Comparison of ENCODE assay signal across 13 cellular contexts in the genomic region with DNA sequence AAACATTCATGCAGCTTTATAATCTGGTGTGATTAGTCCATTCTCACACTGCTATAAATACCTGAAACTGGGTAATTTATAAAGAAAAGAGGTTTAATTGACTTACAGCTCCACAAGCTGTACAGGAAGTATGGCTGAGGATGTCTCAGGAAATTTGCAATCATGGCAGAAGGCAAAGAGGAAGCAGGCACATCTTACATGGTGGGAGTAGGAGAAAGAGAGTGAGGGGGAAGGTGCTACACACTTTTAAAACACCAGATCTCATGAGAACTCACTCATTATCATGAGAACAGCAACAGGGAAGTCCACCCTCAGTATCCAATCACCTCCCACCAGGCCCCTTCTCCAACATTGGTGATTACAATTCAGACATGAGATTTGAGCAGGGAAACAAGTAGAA. TPM values are rescaled to one million over a fixed set of nuclear protein-coding genes. Genes with fewer than 3 reads are reported as not detected.
DNase-seq lines count a peak whose midpoint lies in the region; ATAC-seq, FAIRE-seq and TF ChIP-seq lines count a peak whose summit lies in the region.
"Had no signal": no experiment of that assay in that cellular context is flagged by ENCODE, and none has a peak within 500 bp of the region (broad histone marks: within the 10 kb centered on the region; RNA-seq: fewer than 3 reads in every experiment).

No MANE protein-coding gene starts in this region.

- H3K9me3 Mint-ChIP-seq in GM23338, result peaks cover 18% of the 10 kb centered on the region

- intact Hi-C loops in left ventricle myocardium inferior (cut with micrococcal nuclease), result no loop called here

- H3K27ac Mint-ChIP-seq in GM23338, result no peak overlapping the region

- peaks cover 7% of the 10 kb centered on the region for H3K36me3 Mint-ChIP-seq in GM23338 (ENCODE audit: low read depth)

- DNase-seq in GM23338 (ENCODE audit: low spot score), result no peak
- peak; percentile 81 for DNase-seq in MV-4-11 (lab: John Stamatoyannopoulos, UW)
- DNase-seq in SKM-1 treated with dmso at 0.1 percent for 144 hours (lab: John Stamatoyannopoulos, UW; ENCODE audit: unreplicated experiment), result peak; percentile 81
- no peak for DNase-seq in frontal cortex (ENCODE audit: low spot score in 2 of 2)
- no peak for DNase-seq in left ventricle myocardium inferior
- DNase-seq in DMS79 (lab: John Stamatoyannopoulos, UW), result no peak
- DNase-seq: EL, NCI-H69, T-helper 1 cell had no signal

- no peaks in the 10 kb centered on the region for H3K79me2 ChIP-seq in GM23338 (replicated peaks; ENCODE audit: insufficient read depth)

- H3K36me3 ChIP-seq in GM23338 (ENCODE audit: insufficient read depth), result no peaks in the 10 kb centered on the region
- H3K36me3 ChIP-seq in left ventricle myocardium inferior, result no peaks in the 10 kb centered on the region
- H3K36me3 ChIP-seq: BLaER1 had no signal

- no peaks in the 10 kb centered on the region for H3K9me2 ChIP-seq in GM23338 (ENCODE audit: insufficient read depth)

- no peaks in the 10 kb centered on the region for H4K20me1 ChIP-seq in GM23338 (replicated peaks; ENCODE audit: insufficient read depth)
- H4K20me1 ChIP-seq: BLaER1 had no signal

- ATAC-seq in GM23338, result no peak
- ATAC-seq in GM19467 (IDR thresholded peaks at IDR 0.05; ENCODE audit: unreplicated experiment), result no peak
- ATAC-seq: K562 had no signal

- H3K4me2 ChIP-seq in GM23338, result no peak overlapping the region
- H3K4me2 ChIP-seq: BLaER1 had no signal

- no peak overlapping the region for H3K27ac ChIP-seq in GM23338 (ENCODE audit: low read depth)
- H3K27ac ChIP-seq in left ventricle myocardium inferior (replicated peaks), result no peak overlapping the region
- H3K27ac ChIP-seq: BLaER1 had no signal

- no peak for FAIRE-seq in frontal cortex (lab: Jason Lieb, UNC)
- FAIRE-seq: GM18507, K562 had no signal

- H3K27me3 ChIP-seq in GM23338 (ENCODE audit: insufficient read depth) (no peaks in the 10 kb centered on the region), left ventricle myocardium inferior (ENCODE audit: low read depth) (no peaks in the 10 kb centered on the region)
- H3K27me3 ChIP-seq: BLaER1 had no signal

- H3K9me3 ChIP-seq in left ventricle myocardium inferior (replicated peaks), result peaks cover 7% of the 10 kb centered on the region

- H3F3A ChIP-seq in GM23338 (replicated peaks; ENCODE audit: low read depth), result no peaks in the 10 kb centered on the region

- H2AFZ ChIP-seq in GM23338, result peak overlapping the region; percentile 78

- H3K4me1 Mint-ChIP-seq in GM23338, result no peaks in the 10 kb centered on the region; the same call in 2 of the 3 replicates

- H3K27me3 Mint-ChIP-seq in GM23338 (ENCODE audit: insufficient read depth, low read depth, poor library complexity), result no peaks in the 10 kb centered on the region

- H3K4me1 ChIP-seq in GM23338 (ENCODE audit: insufficient read depth) (peaks cover 6% of the 10 kb centered on the region; the same call in 1 of the 2 replicates), left ventricle myocardium inferior (no peaks in the 10 kb centered on the region)

- no peak for TF ChIP-seq CTCF in GM23338 (conservative IDR thresholded peaks at IDR 0.05; ENCODE audit: low read depth in 2 of 2)
- TF ChIP-seq CTCF in left ventricle myocardium inferior (IDR thresholded peaks at IDR 0.05; ENCODE audit: borderline replicate concordance), result no peak

- H3K4me3 ChIP-seq in GM23338 (no peak overlapping the region), left ventricle myocardium inferior (no peak overlapping the region)
- H3K4me3 ChIP-seq: BLaER1, K562 had no signal

- no peak overlapping the region for H3K4me3 Mint-ChIP-seq in GM23338

TF ChIP-seq in GM23338, 12 proteins besides CTCF, POLR2A, EP300 and RAD21:
- TF ChIP-seq, protein P1, sequence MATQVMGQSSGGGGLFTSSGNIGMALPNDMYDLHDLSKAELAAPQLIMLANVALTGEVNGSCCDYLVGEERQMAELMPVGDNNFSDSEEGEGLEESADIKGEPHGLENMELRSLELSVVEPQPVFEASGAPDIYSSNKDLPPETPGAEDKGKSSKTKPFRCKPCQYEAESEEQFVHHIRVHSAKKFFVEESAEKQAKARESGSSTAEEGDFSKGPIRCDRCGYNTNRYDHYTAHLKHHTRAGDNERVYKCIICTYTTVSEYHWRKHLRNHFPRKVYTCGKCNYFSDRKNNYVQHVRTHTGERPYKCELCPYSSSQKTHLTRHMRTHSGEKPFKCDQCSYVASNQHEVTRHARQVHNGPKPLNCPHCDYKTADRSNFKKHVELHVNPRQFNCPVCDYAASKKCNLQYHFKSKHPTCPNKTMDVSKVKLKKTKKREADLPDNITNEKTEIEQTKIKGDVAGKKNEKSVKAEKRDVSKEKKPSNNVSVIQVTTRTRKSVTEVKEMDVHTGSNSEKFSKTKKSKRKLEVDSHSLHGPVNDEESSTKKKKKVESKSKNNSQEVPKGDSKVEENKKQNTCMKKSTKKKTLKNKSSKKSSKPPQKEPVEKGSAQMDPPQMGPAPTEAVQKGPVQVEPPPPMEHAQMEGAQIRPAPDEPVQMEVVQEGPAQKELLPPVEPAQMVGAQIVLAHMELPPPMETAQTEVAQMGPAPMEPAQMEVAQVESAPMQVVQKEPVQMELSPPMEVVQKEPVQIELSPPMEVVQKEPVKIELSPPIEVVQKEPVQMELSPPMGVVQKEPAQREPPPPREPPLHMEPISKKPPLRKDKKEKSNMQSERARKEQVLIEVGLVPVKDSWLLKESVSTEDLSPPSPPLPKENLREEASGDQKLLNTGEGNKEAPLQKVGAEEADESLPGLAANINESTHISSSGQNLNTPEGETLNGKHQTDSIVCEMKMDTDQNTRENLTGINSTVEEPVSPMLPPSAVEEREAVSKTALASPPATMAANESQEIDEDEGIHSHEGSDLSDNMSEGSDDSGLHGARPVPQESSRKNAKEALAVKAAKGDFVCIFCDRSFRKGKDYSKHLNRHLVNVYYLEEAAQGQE (IDR thresholded peaks at IDR 0.05; ENCODE audit: unreplicated experiment), result no peak
- no peak for TF ChIP-seq ZNF331 (CRISPR knock-in tag; IDR thresholded peaks at IDR 0.05; ENCODE audit: low read depth)
- no peak for TF ChIP-seq POLR2AphosphoS5 (IDR thresholded peaks at IDR 0.05; ENCODE audit: low read depth)
- no peak for TF ChIP-seq STAT1 (IDR thresholded peaks at IDR 0.05; ENCODE audit: unreplicated experiment)
- no peak for TF ChIP-seq ETS1 (IDR thresholded peaks at IDR 0.05)
- no peak for TF ChIP-seq EZH2 (IDR thresholded peaks at IDR 0.05; ENCODE audit: low read depth, unreplicated experiment)
- TF ChIP-seq ZNF114 (CRISPR knock-in tag; IDR thresholded peaks at IDR 0.05), result no peak
- no peak for TF ChIP-seq NANOG (IDR thresholded peaks at IDR 0.05; ENCODE audit: borderline replicate concordance)
- no peak for TF ChIP-seq JUNB (IDR thresholded peaks at IDR 0.05; ENCODE audit: unreplicated experiment)
- TF ChIP-seq EZH2phosphoT487 (IDR thresholded peaks at IDR 0.05; ENCODE audit: unreplicated experiment), result no peak
- TF ChIP-seq CREB1 (CRISPR knock-in tag; IDR thresholded peaks at IDR 0.05; ENCODE audit: low read depth), result no peak

RNA-seq across cellular contexts. Expression of gene ACP3, which starts 24.0 kb away (rescaled TPM):
- 3.5 and 5.4 TPM in 2 replicates for total RNA-seq in GM23338 (2014; rRNA removed; shearing (Covaris generic))
- polyA plus RNA-seq in GM23338 (2016; fragmentation: Nextera tagmentation; extraction: Ambion mirVana), result 0.68 and 1.1 TPM in 2 replicates
- total RNA-seq in frontal cortex (not detected), left ventricle myocardium inferior (1.3 TPM)

Comparison
In these comparisons a context has a peak if more than half of its experiments do, and no peak if none do; other contexts are left out.
1. DNase-seq: peak in MV-4-11 (single experiment) and SKM-1 treated with dmso at 0.1 percent for 144 hours (single experiment); none in GM23338 (single experiment), frontal cortex (0 of 2), left ventricle myocardium inferior (single experiment) and DMS79 (single experiment).